16 cellular contexts compared by ENCODE assay signal in the genomic region with DNA sequence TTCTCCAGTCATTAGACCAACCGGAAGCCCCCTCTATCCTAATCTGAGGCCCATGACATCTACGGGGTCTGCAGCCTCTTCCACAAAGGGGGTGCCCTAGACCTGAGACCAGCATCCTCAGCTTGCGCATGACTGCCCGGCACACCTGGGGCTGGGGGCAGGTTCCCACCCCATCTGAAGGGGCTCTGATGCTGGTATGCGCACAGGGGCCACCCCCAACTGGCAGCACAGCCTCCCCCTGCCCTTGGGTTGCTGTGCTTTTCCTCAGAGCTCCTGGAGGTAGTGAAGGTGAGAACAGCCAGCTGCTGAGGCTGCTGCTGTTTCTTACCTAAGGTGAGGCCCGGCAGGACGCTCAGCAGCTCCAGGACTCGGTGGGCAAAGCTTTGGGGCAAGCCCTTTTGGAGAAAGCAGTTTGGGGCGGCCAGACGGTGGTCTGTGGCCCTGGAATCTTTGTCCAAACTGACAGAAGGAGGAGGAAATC. TPM values are rescaled to one million over a fixed set of nuclear protein-coding genes. Genes with fewer than 3 reads are reported as not detected.
"Had no signal": no experiment of that assay in that cellular context is flagged by ENCODE, and none has a peak within 500 bp of the region (broad histone marks: within the 10 kb centered on the region; RNA-seq: fewer than 3 reads in every experiment).

No MANE protein-coding gene starts in this region.

- H3K27ac ChIP-seq: epithelial cell of prostate, left lung, tibial artery had no signal

- H3K4me1 ChIP-seq: left lung, tibial artery had no signal

- DNase-seq: activated CD8-positive, alpha-beta memory T cell treated with anti-CD3 and anti-CD28 coated beads for 24 hours; activated CD8-positive, alpha-beta memory T cell treated with anti-CD3 and anti-CD28 coated beads, Interleukin-2, amount 50 U/mL, for 4 hours; activated naive CD4-positive, alpha-beta T cell; activated naive CD8-positive, alpha-beta T cell treated with anti-CD3 and anti-CD28 coated beads for 36 hours; activated T-cell treated with anti-CD3 and anti-CD28 coated beads, Interleukin-2, amount 50 U/mL, for 24 hours; amniotic stem cell; stimulated activated CD4-positive, alpha-beta T cell treated with anti-CD3 and anti-CD28 coated beads, Interleukin-1b, Interleukin-23, amount 100 ng/mL, for 48 hours; substantia nigra; T-helper 1 cell; tibial artery had no signal

- H3K9me3 ChIP-seq: mucosa of descending colon, tibial artery had no signal

- H3K4me3 ChIP-seq: left lung, mucosa of descending colon, tibial artery had no signal

- H3K27me3 ChIP-seq: left lung, tibial artery had no signal

- ATAC-seq: activated T-helper 17 cell treated with anti-CD3 and anti-CD28 coated beads, Interleukin-2, amount 50 U/mL, for 72 hours; mucosa of descending colon; WTC11 had no signal

RNA-seq across cellular contexts. Expression of a gene that starts 18.9 kb away (rescaled TPM):
- total RNA-seq: fibroblast of villous mesenchyme had no signal
